7 cellular contexts compared by ENCODE assay signal in the genomic region with DNA sequence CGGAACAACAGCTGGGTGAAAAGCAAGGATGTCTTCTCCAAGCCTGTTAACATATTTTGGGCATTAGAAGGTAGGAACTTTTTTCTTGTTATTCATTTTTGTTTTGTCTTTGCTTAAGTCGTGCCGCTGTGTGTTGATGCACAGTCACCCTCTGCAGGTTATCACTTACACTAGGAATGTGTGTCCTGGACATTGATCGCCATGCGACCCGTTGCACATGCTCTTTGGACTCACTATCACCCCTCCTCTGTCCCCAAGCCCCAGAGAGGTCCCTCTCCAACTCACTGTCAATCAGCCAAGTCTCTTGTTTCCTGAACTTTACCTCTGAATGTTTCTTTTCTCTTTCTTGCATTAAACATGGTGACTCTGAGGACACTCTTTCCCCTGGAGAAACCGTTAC. TPM values are rescaled to one million over a fixed set of nuclear protein-coding genes. Genes with fewer than 3 reads are reported as not detected.
"Had no signal": no experiment of that assay in that cellular context is flagged by ENCODE, and none has a peak within 500 bp of the region (broad histone marks: within the 10 kb centered on the region; RNA-seq: fewer than 3 reads in every experiment).

No MANE protein-coding gene starts in this region.

- FAIRE-seq: HTR-8/SVneo, K562 had no signal

- H3K4me3 ChIP-seq: K562 had no signal

- ATAC-seq: K562 had no signal

- H3K27ac ChIP-seq: HL-60 had no signal

- DNase-seq: IMR-90, KBM-7, KG1 had no signal

RNA-seq across cellular contexts. Expression of a gene that starts 40.0 kb away (rescaled TPM):
- total RNA-seq: IMR-90 had no signal
- polyA plus RNA-seq: IMR-90 had no signal

RNA-seq across cellular contexts. Expression of a gene that starts 51.9 kb away (rescaled TPM):
- polyA plus RNA-seq: IgD-negative memory B cell had no signal
